29 cellular contexts compared by ENCODE assay signal in genomic region chr6:130644175-130644574, GRCh38.
DNase-seq lines count a peak whose midpoint lies in the region; ATAC-seq, FAIRE-seq and TF ChIP-seq lines count a peak whose summit lies in the region.
"Had no signal": no experiment of that assay in that cellular context is flagged by ENCODE, and none has a peak within 500 bp of the region (broad histone marks: within the 10 kb centered on the region; RNA-seq: fewer than 3 reads in every experiment).

No MANE protein-coding gene starts in this region.

- FAIRE-seq in HepG2 (lab: Jason Lieb, UNC): no peak
- FAIRE-seq: A204.1, A549, D721Med had no signal

- TF ChIP-seq POLR2A in HepG2 (IDR thresholded peaks at IDR 0.05; ENCODE audit: insufficient read depth in 1 of 2, low read depth in 2 of 2, low read length in 2 of 2) (no peak), right lobe of liver (IDR thresholded peaks at IDR 0.05) (no peak)

- no peak for TF ChIP-seq CTCF in HepG2 (CRISPR knock-in tag; IDR thresholded peaks at IDR 0.05)
- no peak for TF ChIP-seq CTCF in right lobe of liver (IDR thresholded peaks at IDR 0.05)
- no peak for TF ChIP-seq CTCF in HEK293 (tag by site-specific recombination; IDR thresholded peaks at IDR 0.05)

- no peak for TF ChIP-seq RAD21 in HepG2 (CRISPR knock-in tag; IDR thresholded peaks at IDR 0.05)

- no peak for DNase-seq in HepG2 (ENCODE audit: low spot score)
- DNase-seq in right lobe of liver: no peak
- no peak for DNase-seq in NCI-H2227 treated with DMSO at 0.1 percent for 48 hours (lab: John Stamatoyannopoulos, UW)
- DNase-seq: 8988T; ACHN; AML-193; BE2C; C1 segment of cervical spinal cord; Calu3; CD4-positive, alpha-beta memory T cell; CD4-positive, alpha-beta T cell; CD4-positive, CD25-positive, alpha-beta regulatory T cell; CD8-positive, alpha-beta memory T cell; CD8-positive, alpha-beta T cell; COR-L47; DMS 273 treated with DMSO at 0.1 percent for 48 hours; DMS153; DMS79; DMS79 treated with DMSO at 0.1 percent for 48 hours; EL had no signal

- H3K27ac ChIP-seq in HepG2 (ENCODE audit: extremely low read length, insufficient read depth, low read length) (no peak overlapping the region), right lobe of liver (no peak overlapping the region), HEK293 (ENCODE audit: extremely low read depth, low read depth, low read length) (no peak overlapping the region)
- H3K27ac ChIP-seq: 22Rv1; A549; BLaER1; BLaER1 treated with 17β-estradiol and CSF1 and Interleukin-3, amounts not matched to agents 10 nM and 100 nM; C4-2B had no signal

- no peak for TF ChIP-seq EP300 in HepG2 (IDR thresholded peaks at IDR 0.05; ENCODE audit: low read depth in 2 of 2, low read length in 2 of 2)
- TF ChIP-seq EP300 in HepG2 (CRISPR knock-in tag; IDR thresholded peaks at IDR 0.05; ENCODE audit: borderline replicate concordance): no peak

- ATAC-seq in HepG2 (no peak), right lobe of liver (no peak)
- ATAC-seq: A549; CD8-positive, alpha-beta T cell had no signal

- H4K20me1 ChIP-seq in HepG2 (ENCODE audit: insufficient read depth, low read length): no peaks in the 10 kb centered on the region
- H4K20me1 ChIP-seq: BLaER1; BLaER1 treated with 17β-estradiol and CSF1 and Interleukin-3, amounts not matched to agents 10 nM and 100 nM had no signal

- POLR2A ChIA-PET in HepG2 (lab: Yijun Ruan, JAX): no interaction called here
- POLR2A ChIA-PET in HEK293 (lab: Yijun Ruan, JAX): no interaction called here

- no peak overlapping the region for H2AFZ ChIP-seq in HepG2 (ENCODE audit: low read length)

- no TSS peak for BruUV-seq in HepG2 (replicated peaks; lab: Mats Ljungman, UMichigan)

- 5% methylated on average over 2 of the region's 2 CpGs for WGBS in HepG2 (ENCODE audit: low lambda C conversion rate)
- WGBS in right lobe of liver (ENCODE audit: insufficient coverage, low coverage, low lambda C conversion rate, missing lambda C conversion rate): 50% methylated on average over 1 of the region's 2 CpGs

- peaks cover 13% of the 10 kb centered on the region for H3K9me3 ChIP-seq in HepG2 (ENCODE audit: low read length)
- H3K9me3 ChIP-seq in right lobe of liver: no peaks in the 10 kb centered on the region
- no peaks in the 10 kb centered on the region for H3K9me3 ChIP-seq in HEK293 (ENCODE audit: control insufficient read depth, insufficient read depth, low read depth, low read length)
- H3K9me3 ChIP-seq: A549, BE2C had no signal

- H3K4me2 ChIP-seq in HepG2 (ENCODE audit: low read depth, low read length): no peak overlapping the region
- H3K4me2 ChIP-seq: A549; BLaER1; BLaER1 treated with 17β-estradiol and CSF1 and Interleukin-3, amounts not matched to agents 10 nM and 100 nM had no signal

- no peaks in the 10 kb centered on the region for H3K79me2 ChIP-seq in HepG2 (ENCODE audit: insufficient read depth, low read length)

- H3K36me3 ChIP-seq in HepG2 (replicated peaks in 1 of 2; ENCODE audit: control insufficient read depth in 1 of 2, insufficient read depth in 2 of 2, low read length in 2 of 2) (no peaks in the 10 kb centered on the region), right lobe of liver (no peaks in the 10 kb centered on the region), HEK293 (ENCODE audit: control insufficient read depth in 2 of 2, insufficient read depth in 1 of 2, low read length in 2 of 2) (no peaks in the 10 kb centered on the region)
- H3K36me3 ChIP-seq: BE2C; BLaER1; BLaER1 treated with 17β-estradiol and CSF1 and Interleukin-3, amounts not matched to agents 10 nM and 100 nM had no signal

- H3K27me3 ChIP-seq in HepG2 (ENCODE audit: control insufficient read depth in 1 of 2, insufficient read depth in 2 of 2, low read length in 2 of 2) (no peaks in the 10 kb centered on the region), right lobe of liver (no peaks in the 10 kb centered on the region)
- H3K27me3 ChIP-seq: BE2C; BLaER1; BLaER1 treated with 17β-estradiol and CSF1 and Interleukin-3, amounts not matched to agents 10 nM and 100 nM had no signal

- H3K9ac ChIP-seq in HepG2 (ENCODE audit: insufficient read depth, low read depth, low read length): no peak overlapping the region
- H3K9ac ChIP-seq: BLaER1; BLaER1 treated with 17β-estradiol and CSF1 and Interleukin-3, amounts not matched to agents 10 nM and 100 nM had no signal

- no peaks in the 10 kb centered on the region for H3K4me1 ChIP-seq in HepG2 (ENCODE audit: insufficient read depth, low read length)
- H3K4me1 ChIP-seq in right lobe of liver: no peaks in the 10 kb centered on the region
- no peaks in the 10 kb centered on the region for H3K4me1 ChIP-seq in HEK293 (ENCODE audit: control insufficient read depth, insufficient read depth, low read length)
- H3K4me1 ChIP-seq: A549; BE2C; BLaER1; BLaER1 treated with 17β-estradiol and CSF1 and Interleukin-3, amounts not matched to agents 10 nM and 100 nM; Caco-2 had no signal

- in situ Hi-C loops in HepG2 (cut with HindIII; ENCODE audit: extremely low pct_ligation_motif_present, low pct_unique_long_range_greater_than_20kb): no loop called here

- intact Hi-C loops in HepG2 (cut with micrococcal nuclease; ENCODE audit: unreplicated experiment): no loop called here
- intact Hi-C loops in right lobe of liver (cut with DNase I): no loop called here

- CTCF ChIA-PET in HepG2 (lab: Yijun Ruan, JAX; ENCODE audit: low intra/inter-chr PET ratio, low total read pairs) (no interaction called here), HEK293 (lab: Yijun Ruan, JAX) (no interaction called here)

- H3K4me3 ChIP-seq in HepG2 (replicated peaks in 1 of 3; ENCODE audit: insufficient read depth in 1 of 3, low read depth in 2 of 3, low read length in 3 of 3): no peak overlapping the region
- H3K4me3 ChIP-seq in right lobe of liver: no peak overlapping the region
- H3K4me3 ChIP-seq in HEK293 (ENCODE audit: low read depth, low read length): no peak overlapping the region
- H3K4me3 ChIP-seq: A549; BLaER1; BLaER1 treated with 17β-estradiol and CSF1 and Interleukin-3, amounts not matched to agents 10 nM and 100 nM had no signal

TF ChIP-seq in HepG2, 621 proteins besides CTCF, POLR2A, EP300 and RAD21:
- TF ChIP-seq ATF7 (IDR thresholded peaks at IDR 0.05): peak; percentile 90
- no peak for TF ChIP-seq ATF7 (CRISPR knock-in tag; IDR thresholded peaks at IDR 0.05)
- TF ChIP-seq FOSL2 (CRISPR knock-in tag; IDR thresholded peaks at IDR 0.05): no peak
- TF ChIP-seq CREB1 (IDR thresholded peaks at IDR 0.05): peak; percentile 44; the same call in 1 of the 2 replicates
- no peak for TF ChIP-seq CREB1 (CRISPR knock-in tag; IDR thresholded peaks at IDR 0.05)

TF ChIP-seq in HEK293, 187 proteins besides CTCF, POLR2A, EP300 and RAD21:
- TF ChIP-seq, protein P1, sequence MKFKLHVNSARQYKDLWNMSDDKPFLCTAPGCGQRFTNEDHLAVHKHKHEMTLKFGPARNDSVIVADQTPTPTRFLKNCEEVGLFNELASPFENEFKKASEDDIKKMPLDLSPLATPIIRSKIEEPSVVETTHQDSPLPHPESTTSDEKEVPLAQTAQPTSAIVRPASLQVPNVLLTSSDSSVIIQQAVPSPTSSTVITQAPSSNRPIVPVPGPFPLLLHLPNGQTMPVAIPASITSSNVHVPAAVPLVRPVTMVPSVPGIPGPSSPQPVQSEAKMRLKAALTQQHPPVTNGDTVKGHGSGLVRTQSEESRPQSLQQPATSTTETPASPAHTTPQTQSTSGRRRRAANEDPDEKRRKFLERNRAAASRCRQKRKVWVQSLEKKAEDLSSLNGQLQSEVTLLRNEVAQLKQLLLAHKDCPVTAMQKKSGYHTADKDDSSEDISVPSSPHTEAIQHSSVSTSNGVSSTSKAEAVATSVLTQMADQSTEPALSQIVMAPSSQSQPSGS (tag by site-specific recombination; IDR thresholded peaks at IDR 0.05; ENCODE audit: low read depth): 0 out of 2 replicates have a peak, but pooled peaks have one; percentile 22
- no peak for TF ChIP-seq ZNF132 (tag by site-specific recombination; IDR thresholded peaks at IDR 0.05; ENCODE audit: borderline replicate concordance)
